In the genomic region with DNA sequence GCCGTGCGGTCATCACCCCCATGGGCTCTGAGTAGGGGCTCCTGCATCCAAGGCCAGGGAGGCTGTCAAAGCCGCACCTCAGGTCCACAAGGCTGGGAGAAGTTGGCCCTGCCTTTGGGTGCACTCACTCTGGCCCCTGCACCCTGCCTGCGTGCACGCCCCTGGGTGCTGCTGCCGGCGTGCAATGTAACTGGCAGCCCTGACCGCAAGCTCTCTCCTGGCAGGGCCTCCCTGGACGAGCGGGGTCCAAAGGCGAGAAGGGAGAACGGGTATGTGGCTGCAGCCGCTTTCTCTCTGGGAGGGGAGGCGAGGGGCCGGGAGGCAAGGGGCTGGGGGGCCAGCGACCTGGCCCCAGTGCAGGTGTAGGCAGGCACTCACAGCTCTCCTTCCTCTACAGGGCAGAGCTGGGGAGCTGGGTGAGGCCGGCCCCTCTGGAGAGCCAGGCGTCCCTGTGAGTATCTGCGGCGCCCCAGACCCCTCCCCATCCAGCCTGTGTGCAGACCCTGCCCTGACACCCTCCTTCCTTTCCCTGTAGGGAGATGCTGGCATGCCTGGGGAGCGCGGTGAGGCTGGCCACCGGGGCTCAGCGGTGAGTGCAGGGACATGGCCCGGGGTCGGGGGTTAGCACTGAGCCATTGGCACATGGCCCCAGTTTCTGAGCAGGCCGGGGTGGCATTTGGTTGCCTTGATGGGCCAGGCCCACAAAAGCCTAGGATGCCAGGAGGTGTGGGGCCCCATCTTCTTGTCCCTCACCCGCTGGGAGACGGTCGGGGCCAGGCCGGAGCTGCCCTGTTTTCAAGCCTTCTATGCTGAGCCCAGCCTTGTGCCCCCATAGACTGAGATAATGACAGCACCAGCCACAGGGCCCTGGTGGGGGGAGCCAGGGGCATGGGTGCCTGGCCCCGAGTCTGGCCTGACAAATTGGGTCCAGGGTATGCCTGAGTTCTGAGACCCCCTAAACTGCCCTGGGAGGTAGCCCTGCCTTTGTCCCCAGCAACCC, we compare ENCODE assay signal across 23 cellular contexts. TPM values are rescaled to one million over a fixed set of nuclear protein-coding genes. Genes with fewer than 3 reads are reported as not detected.
"Had no signal": no experiment of that assay in that cellular context is flagged by ENCODE, and none has a peak within 500 bp of the region (broad histone marks: within the 10 kb centered on the region; RNA-seq: fewer than 3 reads in every experiment).

No MANE protein-coding gene starts in this region.

- H3K9ac ChIP-seq: parathyroid adenoma had no signal

- H3K9me3 Mint-ChIP-seq: activated naive CD4-positive, alpha-beta T cell treated with anti-CD3 and anti-CD28 coated beads, Interleukin-2, amount 50 U/mL, for 72 hours; nephron had no signal

- H3K9me3 ChIP-seq: upper lobe of left lung had no signal

- H3K4me3 Mint-ChIP-seq: brain, nephron had no signal

- H3K36me3 ChIP-seq: upper lobe of left lung, WERI-Rb-1 had no signal

- H3K27ac Mint-ChIP-seq: activated naive CD4-positive, alpha-beta T cell treated with anti-CD3 and anti-CD28 coated beads, Interleukin-2, amount 50 U/mL, for 72 hours; brain; nephron had no signal

- H3K27me3 ChIP-seq: upper lobe of left lung had no signal

- H3K27ac ChIP-seq: parathyroid adenoma, upper lobe of left lung, WERI-Rb-1 had no signal

- H3K4me1 ChIP-seq: parathyroid adenoma had no signal

- H3K36me3 Mint-ChIP-seq: activated naive CD4-positive, alpha-beta T cell treated with anti-CD3 and anti-CD28 coated beads, Interleukin-2, amount 50 U/mL, for 72 hours; brain had no signal

- H3K4me3 ChIP-seq: upper lobe of left lung had no signal

- ATAC-seq: activated naive CD4-positive, alpha-beta T cell treated with anti-CD3 and anti-CD28 coated beads, Interleukin-2, amount 50 U/mL, for 72 hours; esophagus mucosa; sciatic nerve had no signal

- H3K27me3 Mint-ChIP-seq: brain had no signal

- DNase-seq: activated CD4-positive, alpha-beta T cell treated with anti-CD3 and anti-CD28 coated beads for 1 hour; activated CD4-positive, alpha-beta T cell treated with anti-CD3 and anti-CD28 coated beads, Interleukin-2, amount 50 U/mL, for 1 hour; activated gamma-delta T cell treated with Interleukin-2 at 50 U/mL for 16 hours; activated T-cell treated with anti-CD3 and anti-CD28 coated beads, Interleukin-2, amount 50 U/mL, for 1 hour; caudate nucleus; dermis blood vessel endothelial cell; effector CD8-positive, alpha-beta T cell; foreskin melanocyte; hippocampal formation; mesenchymal stem cell; small intestine; stimulated activated CD4-positive, alpha-beta T cell treated with anti-CD3 and anti-CD28 coated beads, Interleukin-2, amount 100 ng/mL, for 48 hours; stimulated activated naive CD4-positive, alpha-beta T cell; WERI-Rb-1 had no signal

RNA-seq across cellular contexts. Expression of a gene that starts 12.7 kb away (rescaled TPM):
- total RNA-seq: activated naive CD4-positive, alpha-beta T cell treated with anti-CD3 and anti-CD28 coated beads, Interleukin-2, amount 50 U/mL, for 72 hours; mononuclear cell; myocyte had no signal
